1 cellular context compared by ENCODE assay signal in genomic region chr4:16894406-16894805, GRCh38.
TF ChIP-seq lines count a peak whose summit lies in the region.

No MANE protein-coding gene starts in this region.

TF ChIP-seq in IMR-90, 13 proteins besides CTCF, POLR2A, EP300 and RAD21 (continued from another document):
- TF ChIP-seq ELK1 (IDR thresholded peaks at IDR 0.05; ENCODE audit: borderline replicate concordance, low read depth, low read length) (no peak), CHD1 (IDR thresholded peaks at IDR 0.05; ENCODE audit: low read depth, low read length) (no peak), FOS (IDR thresholded peaks at IDR 0.05; ENCODE audit: low read depth, low read length) (no peak), NFE2L2 (IDR thresholded peaks at IDR 0.05; ENCODE audit: low read depth, low read length) (no peak), MAFK (IDR thresholded peaks at IDR 0.05; ENCODE audit: low read depth, low read length) (no peak), CEBPB (IDR thresholded peaks at IDR 0.05; ENCODE audit: low read depth, low read length) (no peak)
